In genomic region chr16:89595330-89596060, GRCh38 we compare ENCODE assay signal across 24 cellular contexts. TPM values are rescaled to one million over a fixed set of nuclear protein-coding genes. Genes with fewer than 3 reads are reported as not detected.
DNase-seq lines count a peak whose midpoint lies in the region; ATAC-seq, FAIRE-seq and TF ChIP-seq lines count a peak whose summit lies in the region.
"Had no signal": no experiment of that assay in that cellular context is flagged by ENCODE, and none has a peak within 500 bp of the region (broad histone marks: within the 10 kb centered on the region; RNA-seq: fewer than 3 reads in every experiment).

No MANE protein-coding gene starts in this region.

- no peak overlapping the region for H3K4ac ChIP-seq in H1 (replicated peaks; ENCODE audit: insufficient read length, low read depth, low read length)
- H3K4ac ChIP-seq in trophoblast cell (ENCODE audit: low read depth, low read length) = no peak overlapping the region

- H3K27ac ChIP-seq in KOPT-K1 (ENCODE audit: low read depth, low read length, poor library complexity, severe bottlenecking) (peak overlapping the region; percentile 79), H1 (ENCODE audit: low read depth, low read length) (no peak overlapping the region), trophoblast cell (ENCODE audit: low read depth, low read length) (no peak overlapping the region)
- H3K27ac ChIP-seq: SJCRH30 had no signal

- POLR2A ChIA-PET in H1 (lab: Charles Lee; ENCODE audit: partially characterized antibody) = interaction anchor here (0.9 to 2.5 kb wide), 6 partner anchors 11 to 91 kb away, joined by 3 to 8 read pairs (median 3); partner anchors contain the start of gene CDK10

- no peak overlapping the region for H2BK20ac ChIP-seq in H1 (ENCODE audit: low read length)

- TF ChIP-seq EP300 in H1 (IDR thresholded peaks at IDR 0.05; ENCODE audit: borderline replicate concordance in 1 of 2, low read depth in 2 of 2, low read length in 2 of 2) = no peak

- H3K4me1 ChIP-seq in H1 (replicated peaks in 1 of 4; ENCODE audit: control insufficient read depth in 3 of 4, insufficient read depth in 4 of 4, low read length in 3 of 4) (no peaks in the 10 kb centered on the region; a peak in 1 of 7 replicates), trophoblast cell (ENCODE audit: control insufficient read depth in 1 of 2, insufficient read depth in 2 of 2, low read length in 2 of 2) (no peaks in the 10 kb centered on the region)
- H3K4me1 ChIP-seq: BE2C, SJCRH30 had no signal

- H3K79me1 ChIP-seq in H1 (ENCODE audit: low read depth, low read length) = no peaks in the 10 kb centered on the region
- no peaks in the 10 kb centered on the region for H3K79me1 ChIP-seq in trophoblast cell (ENCODE audit: low read length)

- no peak overlapping the region for H4K8ac ChIP-seq in H1 (ENCODE audit: extremely low read depth, insufficient read depth, low read length)
- no peak overlapping the region for H4K8ac ChIP-seq in trophoblast cell (ENCODE audit: low read depth, low read length)

- no peak for ATAC-seq in HG02588 (IDR thresholded peaks at IDR 0.05; ENCODE audit: unreplicated experiment)
- ATAC-seq in HG03045 (IDR thresholded peaks at IDR 0.05; ENCODE audit: unreplicated experiment) = no peak
- ATAC-seq: GM23338 had no signal

- peak; percentile 13 for DNase-seq in activated CD8-positive, alpha-beta memory T cell treated with anti-CD3 and anti-CD28 coated beads, Interleukin-2, amount 50 U/mL, for 4 hours
- no peak for DNase-seq in activated CD8-positive, alpha-beta memory T cell treated with anti-CD3 and anti-CD28 coated beads for 24 hours
- DNase-seq in H1 (ENCODE audit: low read depth in 1 of 2, low spot score in 2 of 2) = no peak
- DNase-seq in trophoblast cell = no peak
- no peak for DNase-seq in Kasumi-1 (lab: John Stamatoyannopoulos, UW)
- DNase-seq: 8988T, ACHN, BE2C, HCEC 1CT, KBM-7, NCI-H1092 treated with DMSO at 0.1 percent for 48 hours, NCI-H1436 treated with DMSO at 0.1 percent for 48 hours, NCI-H187 treated with DMSO at 0.1 percent for 48 hours, NCI-H2171 treated with DMSO at 0.1 percent for 48 hours, NCI-H345, NCI-H524, NCI-H748 treated with DMSO at 0.1 percent for 48 hours, SJCRH30 had no signal

- TF ChIP-seq RAD21 in H1 (IDR thresholded peaks at IDR 0.05 in 1 of 2, conservative IDR thresholded peaks at IDR 0.05 in 1 of 2; ENCODE audit: low read depth in 2 of 2, low read length in 2 of 2) = no peak

- no peak for TF ChIP-seq POLR2A in H1 (IDR thresholded peaks at IDR 0.05; ENCODE audit: control extremely low read depth in 1 of 2, low read depth in 2 of 2, low read length in 2 of 2)

- no peak for FAIRE-seq in H1 (lab: Jason Lieb, UNC)
- FAIRE-seq: D721Med, RCC 7860 had no signal

- H3K36me3 ChIP-seq in KOPT-K1 (ENCODE audit: insufficient read depth, low read length) (peaks cover 13% of the 10 kb centered on the region; the same call in 1 of the 2 replicates), H1 (ENCODE audit: control insufficient read depth in 2 of 4, insufficient read depth in 4 of 4, low read length in 3 of 4) (peaks cover 0 to 5% (median 0%) of the 10 kb centered on the region in 4 experiments; a peak in 1 of 8 replicates), trophoblast cell (ENCODE audit: control insufficient read depth in 1 of 2, insufficient read depth in 2 of 2, low read length in 2 of 2) (no peaks in the 10 kb centered on the region)
- H3K36me3 ChIP-seq: BE2C, SJCRH30 had no signal

- WGBS in H1 (ENCODE audit: extremely low coverage in 1 of 2, insufficient coverage in 1 of 2, insufficient read length in 1 of 2, insufficient replicate concordance in 2 of 2, low coverage in 1 of 2, low lambda C conversion rate in 2 of 2, missing lambda C conversion rate in 1 of 2), 2 experiments = 96% methylated on average over 38 of the region's 47 CpGs; no CpG with 5 or more reads in 1 of the 2 experiments
- no CpG with 5 or more reads among the region's 47 CpGs for WGBS in trophoblast cell (ENCODE audit: extremely low coverage, insufficient coverage, insufficient read length)

- H3K4me3 ChIP-seq in H1 (ENCODE audit: extremely low read depth in 1 of 4, insufficient read depth in 2 of 4, low read depth in 3 of 4, low read length in 4 of 4) (no peak overlapping the region), trophoblast cell (ENCODE audit: low read depth, low read length) (peak overlapping the region; percentile 20)
- H3K4me3 ChIP-seq: GM23338, SJCRH30 had no signal

- H2BK15ac ChIP-seq in H1 (ENCODE audit: low read length) = no peak overlapping the region

- no peak overlapping the region for H3K9ac ChIP-seq in H1 (replicated peaks in 1 of 4; ENCODE audit: extremely low read depth in 1 of 4, low read depth in 3 of 4, low read length in 3 of 4)
- no peak overlapping the region for H3K9ac ChIP-seq in trophoblast cell (ENCODE audit: low read length)

- H3K18ac ChIP-seq in H1 (ENCODE audit: extremely low read depth, low read length) (no peak overlapping the region; the same call in 1 of the 2 replicates), trophoblast cell (ENCODE audit: low read length) (no peak overlapping the region)

- H4K5ac ChIP-seq in H1 (ENCODE audit: insufficient read length, low read depth, low read length) = no peak overlapping the region

- H3K23me2 ChIP-seq in H1 (ENCODE audit: low read depth, low read length) = no peaks in the 10 kb centered on the region; the same call in 1 of the 2 replicates

- H3K23ac ChIP-seq in H1 (ENCODE audit: insufficient read length) = no peak overlapping the region
- no peak overlapping the region for H3K23ac ChIP-seq in trophoblast cell (ENCODE audit: low read length)

- TF ChIP-seq CTCF in H1 (IDR thresholded peaks at IDR 0.05; ENCODE audit: control extremely low read depth in 1 of 3, insufficient read depth in 1 of 3, low read depth in 1 of 3, low read length in 3 of 3) = no peak

- H4K12ac ChIP-seq in trophoblast cell (ENCODE audit: low read depth, low read length) = no peak overlapping the region

- H4K91ac ChIP-seq in H1 (replicated peaks; ENCODE audit: insufficient read length, low read length) (peak overlapping the region; percentile 19), trophoblast cell (ENCODE audit: low read depth, low read length) (no peak overlapping the region)

- no peaks in the 10 kb centered on the region for H3K79me2 ChIP-seq in H1 (ENCODE audit: control insufficient read depth in 1 of 2, insufficient read depth in 2 of 2, low read length in 2 of 2)
- no peaks in the 10 kb centered on the region for H3K79me2 ChIP-seq in trophoblast cell (ENCODE audit: control insufficient read depth, insufficient read depth, low read length, poor library complexity)

- H3K14ac ChIP-seq in H1 (ENCODE audit: insufficient read length) (no peak overlapping the region), trophoblast cell (ENCODE audit: low read length) (no peak overlapping the region)

- no peak overlapping the region for H3K4me2 ChIP-seq in H1 (ENCODE audit: insufficient read depth in 1 of 2, low read depth in 2 of 2, low read length in 2 of 2)
- no peak overlapping the region for H3K4me2 ChIP-seq in trophoblast cell (ENCODE audit: low read length)
- H3K4me2 ChIP-seq: GM23338 had no signal

- H2BK120ac ChIP-seq in H1 (replicated peaks; ENCODE audit: low read depth, low read length) (no peak overlapping the region), trophoblast cell (ENCODE audit: insufficient read depth, low read length, poor library complexity) (no peak overlapping the region)

- CTCF ChIA-PET in H1 (lab: Charles Lee; ENCODE audit: partially characterized antibody) = interaction anchor here (0.5 to 0.9 kb wide), 4 partner anchors 16 to 683 kb away, joined by 3 read pairs; no protein-coding TSS in a partner anchor

- H2AK5ac ChIP-seq in H1 (ENCODE audit: low read depth, low read length) = no peak overlapping the region
- no peak overlapping the region for H2AK5ac ChIP-seq in trophoblast cell (ENCODE audit: low read length)

- no peaks in the 10 kb centered on the region for H3K9me3 ChIP-seq in KOPT-K1 (ENCODE audit: insufficient read depth, low read length, poor library complexity, severe bottlenecking)
- no peaks in the 10 kb centered on the region for H3K9me3 ChIP-seq in H1 (ENCODE audit: insufficient read depth in 2 of 2, low read depth in 1 of 2, low read length in 1 of 2)
- H3K9me3 ChIP-seq in trophoblast cell (ENCODE audit: insufficient read depth, low read depth, low read length) = peaks cover 3% of the 10 kb centered on the region
- H3K9me3 ChIP-seq: BE2C, SJCRH30 had no signal

- H2BK5ac ChIP-seq in H1 (ENCODE audit: low read depth, low read length) (peak overlapping the region; percentile 60; the same call in 1 of the 2 replicates), trophoblast cell (ENCODE audit: low read depth, low read length, poor library complexity) (no peak overlapping the region)

- H2AFZ ChIP-seq in H1 (ENCODE audit: low read length) (no peak overlapping the region), trophoblast cell (ENCODE audit: insufficient read depth, low read length, poor library complexity) (no peak overlapping the region)
- H2AFZ ChIP-seq: GM23338 had no signal

- H3K56ac ChIP-seq in H1 (replicated peaks; ENCODE audit: insufficient read length, low read depth, low read length) = no peak overlapping the region

- H4K20me1 ChIP-seq in H1 (replicated peaks in 1 of 2; ENCODE audit: control insufficient read depth in 1 of 2, insufficient read depth in 2 of 2, low read length in 2 of 2) = peaks cover 0 to 7% of the 10 kb centered on the region in 2 experiments

- 0 out of 2 replicates have a peak overlapping the region, but pooled peaks have one; percentile 39 for H2BK12ac ChIP-seq in H1 (ENCODE audit: low read depth, low read length)
- H2BK12ac ChIP-seq in trophoblast cell (ENCODE audit: low read length) = no peak overlapping the region

- no peaks in the 10 kb centered on the region for H3K27me3 ChIP-seq in H1 (replicated peaks in 1 of 4; ENCODE audit: control insufficient read depth in 3 of 4, extremely low read depth in 1 of 4, insufficient read depth in 3 of 4, low read length in 3 of 4)
- H3K27me3 ChIP-seq in trophoblast cell (ENCODE audit: insufficient read depth, low read length) = no peaks in the 10 kb centered on the region
- H3K27me3 ChIP-seq: BE2C, SJCRH30 had no signal

RNA-seq across cellular contexts. Expression of gene DPEP1, which starts 17.9 kb away (rescaled TPM):
- total RNA-seq in H1 (2021; fragmentation: NEBNext Ultra II Directional; extraction: Animal tissue kit (Norgen Biotek cat#: 25700)) = 2.5 and 3.1 TPM in 2 replicates
- polyA plus RNA-seq in H1 (2011; rRNA removed) = 2.8 and 3.9 TPM in 2 replicates
- polyA plus RNA-seq in H1 (2011; cell fraction: cytosol; rRNA removed) = 3.1 TPM
- 12.5 TPM for polyA plus RNA-seq in H1 (2011; cell fraction: nucleus; rRNA removed)
- 0.73 to 2.7 TPM (median 2.0 TPM) in 4 replicates for polyA plus RNA-seq in H1 (2012, experiment 1 of 2)
- polyA plus RNA-seq in H1 (2012, experiment 2 of 2) = 1.3 TPM
- polyA plus RNA-seq in H1 (2013, experiment 1 of 2) = 5.7 TPM
- 5.7 TPM for polyA plus RNA-seq in H1 (2013, experiment 2 of 2)
- polyA minus RNA-seq in H1 (2011; rRNA and poly(A)+ RNA removed) = 1.1 and 1.7 TPM in 2 replicates
- polyA minus RNA-seq in H1 (2011; cell fraction: cytosol; rRNA and poly(A)+ RNA removed) = 0.73 TPM
- 1.6 TPM for polyA minus RNA-seq in H1 (2011; cell fraction: nucleus; rRNA and poly(A)+ RNA removed)
- polyA plus RNA-seq in trophoblast cell (2013) = 0.04 TPM in 1 of 2 replicates, not detected in the other

RNA-seq across cellular contexts. Expression of gene CPNE7, which starts 19.9 kb away (rescaled TPM):
- 21.7 and 23.7 TPM in 2 replicates for total RNA-seq in H1 (2021; fragmentation: NEBNext Ultra II Directional; extraction: Animal tissue kit (Norgen Biotek cat#: 25700))
- polyA plus RNA-seq in H1 (2011; rRNA removed) = 10.0 and 17.2 TPM in 2 replicates
- 14.5 TPM for polyA plus RNA-seq in H1 (2011; cell fraction: cytosol; rRNA removed)
- polyA plus RNA-seq in H1 (2011; cell fraction: nucleus; rRNA removed) = 64.5 TPM
- 18.4 to 21.5 TPM (median 20.9 TPM) in 4 replicates for polyA plus RNA-seq in H1 (2012, experiment 1 of 2)
- polyA plus RNA-seq in H1 (2012, experiment 2 of 2) = 9.1 TPM
- polyA plus RNA-seq in H1 (2013, experiment 1 of 2) = 11.5 TPM
- polyA plus RNA-seq in H1 (2013, experiment 2 of 2) = 11.1 TPM
- 6.3 and 6.8 TPM in 2 replicates for polyA minus RNA-seq in H1 (2011; rRNA and poly(A)+ RNA removed)
- polyA minus RNA-seq in H1 (2011; cell fraction: cytosol; rRNA and poly(A)+ RNA removed) = 10.2 TPM
- 9.5 TPM for polyA minus RNA-seq in H1 (2011; cell fraction: nucleus; rRNA and poly(A)+ RNA removed)
- polyA plus RNA-seq in trophoblast cell (2013) = 0.23 and 0.37 TPM in 2 replicates
- total RNA-seq: SJCRH30 had no signal

RNA-seq across cellular contexts. Expression of gene RPL13, which starts 35.0 kb away (rescaled TPM):
- 2,162 and 2,205 TPM in 2 replicates for total RNA-seq in H1 (2021; fragmentation: NEBNext Ultra II Directional; extraction: Animal tissue kit (Norgen Biotek cat#: 25700))
- 7,384 and 8,839 TPM in 2 replicates for polyA plus RNA-seq in H1 (2011; rRNA removed)
- polyA plus RNA-seq in H1 (2011; cell fraction: cytosol; rRNA removed) = 6,622 TPM
- 4,056 TPM for polyA plus RNA-seq in H1 (2011; cell fraction: nucleus; rRNA removed)
- 2,424 to 3,736 TPM (median 3,320 TPM) in 4 replicates for polyA plus RNA-seq in H1 (2012, experiment 1 of 2)
- 5,566 TPM for polyA plus RNA-seq in H1 (2012, experiment 2 of 2)
- polyA plus RNA-seq in H1 (2013, experiment 1 of 2) = 2,736 TPM
- polyA plus RNA-seq in H1 (2013, experiment 2 of 2) = 2,737 TPM
- polyA minus RNA-seq in H1 (2011; rRNA and poly(A)+ RNA removed) = 403 and 524 TPM in 2 replicates
- polyA minus RNA-seq in H1 (2011; cell fraction: cytosol; rRNA and poly(A)+ RNA removed) = 1,899 TPM
- 1,945 TPM for polyA minus RNA-seq in H1 (2011; cell fraction: nucleus; rRNA and poly(A)+ RNA removed)
- 2,265 and 2,343 TPM in 2 replicates for polyA plus RNA-seq in trophoblast cell (2013)
